Comparison of ENCODE assay signal across 8 cellular contexts in the genomic region with DNA sequence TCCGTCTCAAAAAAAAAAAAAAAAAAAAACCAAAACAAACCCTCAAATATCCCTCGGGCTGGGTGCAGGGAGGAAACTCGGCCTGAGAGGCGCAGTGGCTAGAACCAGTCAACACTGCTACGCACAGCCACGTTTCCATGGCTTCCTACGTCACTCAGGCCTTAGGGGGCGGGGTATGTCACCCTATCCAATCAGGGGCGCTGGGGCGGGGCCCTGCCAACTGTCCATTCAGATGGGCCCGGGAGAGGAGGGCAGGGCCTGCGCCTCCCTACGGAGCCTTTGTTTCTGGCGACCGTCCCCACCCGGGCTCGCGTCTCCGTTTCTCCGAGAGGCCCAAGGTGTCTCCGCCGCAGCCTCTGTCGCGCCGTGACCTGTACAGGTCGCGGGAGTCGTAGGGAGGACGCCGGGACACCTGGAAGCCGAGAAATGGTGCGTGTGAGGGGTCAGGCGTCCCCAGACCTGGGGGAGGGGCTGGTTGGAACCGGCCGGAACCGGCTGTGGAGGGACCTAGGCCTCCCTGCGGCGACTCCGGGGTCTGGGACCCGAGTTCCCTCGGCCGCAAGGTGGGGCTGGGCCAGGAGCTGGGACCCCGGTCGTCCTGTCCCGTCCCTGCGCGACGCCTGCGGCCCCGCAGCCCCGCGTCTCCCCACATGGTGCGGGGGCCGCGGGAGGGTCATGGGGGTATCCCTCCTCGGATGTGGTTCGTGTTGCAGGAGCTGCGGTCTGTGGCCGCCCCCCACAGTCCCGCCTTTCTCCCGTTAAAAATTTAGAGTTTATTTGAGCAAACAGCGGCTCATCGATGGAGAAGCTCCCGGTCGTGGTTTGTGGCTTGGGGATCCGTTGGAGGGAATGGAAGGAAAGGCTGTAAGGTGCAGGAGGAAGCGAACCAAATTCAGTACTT. TPM values are rescaled to one million over a fixed set of nuclear protein-coding genes. Genes with fewer than 3 reads are reported as not detected.
DNase-seq lines count a peak whose midpoint lies in the region; ATAC-seq and TF ChIP-seq lines count a peak whose summit lies in the region.

A gene (plus strand): TSS at position 282 of the 901 bp plus-strand sequence. CDS start 145 bp downstream, at position 427.

- peak within 1 kb of the TSS; percentile 95 for H3K9ac ChIP-seq in GM23248

- peaks cover 7% of the 10 kb centered on the region; the same call in 1 of the 2 replicates for H3K4me1 ChIP-seq in GM23248 (ENCODE audit: insufficient read depth)

- peaks cover 8% of the 10 kb centered on the region for H3K9me3 Mint-ChIP-seq in activated T-helper 2 cell treated with anti-CD3 and anti-CD28 coated beads, Interferon-gamma antibody, Interleukin-2, Interleukin-4, amounts not matched to agents 10 μg/mL and 5 μg/mL and 100 μg/mL, durations not matched to agents 14 hours and 24 hours and 36 hours
- no peaks in the 10 kb centered on the region for H3K9me3 Mint-ChIP-seq in natural killer cell

- H3K79me2 ChIP-seq in GM23248 (ENCODE audit: insufficient read depth): peaks cover 52% of the 10 kb centered on the region

- peak within 1 kb of the TSS; percentile 85 for H3K27ac Mint-ChIP-seq in activated T-helper 2 cell treated with anti-CD3 and anti-CD28 coated beads, Interferon-gamma antibody, Interleukin-2, Interleukin-4, amounts not matched to agents 10 μg/mL and 5 μg/mL and 100 μg/mL, durations not matched to agents 14 hours and 24 hours and 36 hours
- peak within 1 kb of the TSS; percentile 71 to 94 for H3K27ac Mint-ChIP-seq in natural killer cell

- no peaks in the 10 kb centered on the region for H4K20me1 ChIP-seq in GM23248 (ENCODE audit: insufficient read depth)

- peak; percentile 19 for TF ChIP-seq CTCF in natural killer cell (IDR thresholded peaks at IDR 0.05)

- in situ Hi-C loops in GM23248 (cut with MboI): no loop called here

- no peaks in the 10 kb centered on the region for H3F3A ChIP-seq in GM23248 (ENCODE audit: insufficient read depth)

- peaks cover 39% of the 10 kb centered on the region for H3K36me3 Mint-ChIP-seq in activated T-helper 2 cell treated with anti-CD3 and anti-CD28 coated beads, Interferon-gamma antibody, Interleukin-2, Interleukin-4, amounts not matched to agents 10 μg/mL and 5 μg/mL and 100 μg/mL, durations not matched to agents 14 hours and 24 hours and 36 hours (ENCODE audit: low read depth)
- no peaks in the 10 kb centered on the region for H3K36me3 Mint-ChIP-seq in natural killer cell

- peak within 1 kb of the TSS; percentile 94 for H3K4me3 Mint-ChIP-seq in activated T-helper 2 cell treated with anti-CD3 and anti-CD28 coated beads, Interferon-gamma antibody, Interleukin-2, Interleukin-4, amounts not matched to agents 10 μg/mL and 5 μg/mL and 100 μg/mL, durations not matched to agents 14 hours and 24 hours and 36 hours (ENCODE audit: low read depth)
- H3K4me3 Mint-ChIP-seq in natural killer cell: peak within 1 kb of the TSS; percentile 90

- ATAC-seq in natural killer cell: peak; percentile 99 to 100 (median 99)

- no peaks in the 10 kb centered on the region for H3K9me2 ChIP-seq in GM23248 (ENCODE audit: insufficient read depth)

- 1 to 2% methylated on average over 47 to 50 of the region's 67 CpGs for WGBS in GM23248 (ENCODE audit: low coverage in 1 of 2, low lambda C conversion rate in 2 of 2, missing lambda C conversion rate in 2 of 2), 2 experiments

- DNase-seq in EH (ENCODE audit: low read depth) (peak; percentile 99), GM23248 (peak; percentile 99), Kasumi-1 (lab: John Stamatoyannopoulos, UW) (peak; percentile 96 to 98), RPMI7951 (ENCODE audit: low read depth) (peak; percentile 99), fibroblast of peridontal ligament (ENCODE audit: extremely low read depth) (peak; percentile 97), natural killer cell (peak; percentile 98)
- DNase-seq in activated T-helper 2 cell treated with anti-CD3 and anti-CD28 coated beads, Interferon-gamma antibody, Interleukin-2, Interleukin-4, amounts not matched to agents 10 μg/mL and 5 μg/mL and 100 μg/mL, durations not matched to agents 14 hours and 24 hours and 36 hours (ENCODE audit: low spot score): peak; percentile 97
- peak; percentile 96 for DNase-seq in stimulated activated naive CD4-positive, alpha-beta T cell treated with Interleukin-2 at 50 U/mL for 16 hours (lab: John Stamatoyannopoulos, UW)

- peak within 1 kb of the TSS; percentile 79 for H3K27ac ChIP-seq in GM23248

- H3K27me3 Mint-ChIP-seq in activated T-helper 2 cell treated with anti-CD3 and anti-CD28 coated beads, Interferon-gamma antibody, Interleukin-2, Interleukin-4, amounts not matched to agents 10 μg/mL and 5 μg/mL and 100 μg/mL, durations not matched to agents 14 hours and 24 hours and 36 hours (ENCODE audit: low read depth): no peaks in the 10 kb centered on the region
- H3K27me3 Mint-ChIP-seq in natural killer cell (ENCODE audit: low read depth in 2 of 2): no peaks in the 10 kb centered on the region

- H3K9me3 ChIP-seq in GM23248 (ENCODE audit: low read depth): no peaks in the 10 kb centered on the region

- H3K4me3 ChIP-seq in GM23248: peak within 1 kb of the TSS; percentile 89

- H3K27me3 ChIP-seq in GM23248 (replicated peaks; ENCODE audit: insufficient read depth): no peaks in the 10 kb centered on the region

- intact Hi-C loops in activated T-helper 2 cell treated with anti-CD3 and anti-CD28 coated beads, Interferon-gamma antibody, Interleukin-2, Interleukin-4, amounts not matched to agents 10 μg/mL and 5 μg/mL and 100 μg/mL, durations not matched to agents 14 hours and 24 hours and 36 hours (cut with micrococcal nuclease): loop anchor here (1.0 kb wide), 1 partner anchor 38 kb away; a partner anchor contains a TSS
- intact Hi-C loops in natural killer cell (cut with micrococcal nuclease): loop anchor here (2.0 kb wide), 1 partner anchor 1083 kb away; a partner anchor contains a TSS

- peaks cover 8% of the 10 kb centered on the region for H3K4me1 Mint-ChIP-seq in activated T-helper 2 cell treated with anti-CD3 and anti-CD28 coated beads, Interferon-gamma antibody, Interleukin-2, Interleukin-4, amounts not matched to agents 10 μg/mL and 5 μg/mL and 100 μg/mL, durations not matched to agents 14 hours and 24 hours and 36 hours (ENCODE audit: low read depth)
- H3K4me1 Mint-ChIP-seq in natural killer cell: peaks cover 24 to 29% of the 10 kb centered on the region in 2 donors

- no peaks in the 10 kb centered on the region for H3K36me3 ChIP-seq in GM23248 (ENCODE audit: low read depth)

- peak within 1 kb of the TSS; percentile 74 for H3K4me2 ChIP-seq in GM23248 (ENCODE audit: unreplicated experiment)

- H2AFZ ChIP-seq in GM23248: peak within 1 kb of the TSS; percentile 91

RNA-seq across cellular contexts. Expression of the gene that starts here (rescaled TPM):
- 13.3 and 13.8 TPM in 2 replicates for total RNA-seq in GM23248 (2014; rRNA removed; shearing (Covaris generic))
- polyA plus RNA-seq in GM23248 (2016; fragmentation: Nextera tagmentation; extraction: Ambion mirVana): 7.2 and 7.7 TPM in 2 replicates
- 16.6 and 17.3 TPM in 2 replicates for total RNA-seq in RPMI7951 (2014; rRNA removed; shearing (Covaris generic))
- total RNA-seq in activated T-helper 2 cell treated with anti-CD3 and anti-CD28 coated beads, Interferon-gamma antibody, Interleukin-2, Interleukin-4, amounts not matched to agents 10 μg/mL and 5 μg/mL and 100 μg/mL, durations not matched to agents 14 hours and 24 hours and 36 hours: 8.3 and 10.9 TPM in 2 replicates
- 1 to 10 TPM; 4.7 to 7.5 (median 4.9) TPM for total RNA-seq in natural killer cell

Comparison
In these comparisons a context has a peak if more than half of its experiments do, and no peak if none do; other contexts are left out.
1. Peak in every context shown above with its lines: DNase-seq, ATAC-seq, H3K4me3 ChIP-seq and H3K27ac ChIP-seq.